10 cellular contexts compared by ENCODE assay signal in the genomic region with DNA sequence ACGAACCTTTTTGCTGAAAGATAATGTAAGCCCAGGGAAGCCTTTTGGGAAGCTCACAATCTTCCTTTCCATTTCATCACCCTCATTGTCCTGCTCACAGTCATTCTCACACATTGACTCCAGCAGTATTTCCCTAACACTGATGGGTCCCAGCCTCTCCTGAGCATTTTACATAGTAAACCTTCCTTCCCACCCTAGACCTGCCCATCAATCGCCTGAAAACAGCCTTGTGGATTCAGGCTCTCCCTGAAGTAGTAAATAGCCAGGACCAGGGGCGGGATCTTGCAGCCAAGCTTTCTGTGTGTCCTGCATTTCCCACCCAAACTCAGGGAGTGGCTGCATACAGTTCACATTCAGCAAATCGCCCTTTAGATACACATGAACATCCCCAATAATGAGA.
"Had no signal": no experiment of that assay in that cellular context is flagged by ENCODE, and none has a peak within 500 bp of the region (broad histone marks: within the 10 kb centered on the region; RNA-seq: fewer than 3 reads in every experiment).

No MANE protein-coding gene starts in this region.

- H3K4me1 ChIP-seq: HAP-1 had no signal

- H3K9me3 Mint-ChIP-seq: IgD-negative memory B cell had no signal

- H3K9ac ChIP-seq: GM23248, KMS-11 had no signal

- H3K27ac Mint-ChIP-seq: HFFc6, IgD-negative memory B cell had no signal

- H3K27ac ChIP-seq: GM23248, HL-60, KMS-11 had no signal

- H3K4me1 Mint-ChIP-seq: IgD-negative memory B cell had no signal

- H3K36me3 ChIP-seq: HAP-1 had no signal

- H3K4me2 ChIP-seq: KMS-11 had no signal

- H3K4me3 ChIP-seq: GM23248, HAP-1 had no signal

- H3K36me3 Mint-ChIP-seq: IgD-negative memory B cell had no signal

- H2AFZ ChIP-seq: GM23248 had no signal

- ATAC-seq: HCT116, HepG2 had no signal

- H3K9me3 ChIP-seq: HAP-1 had no signal

- FAIRE-seq: HepG2 had no signal

- DNase-seq: GM23248, H7, HFFc6, KBM-7 had no signal

- H3K4me3 Mint-ChIP-seq: HFFc6, IgD-negative memory B cell had no signal
